2 cellular contexts compared by ENCODE assay signal in genomic region chr4:165194368-165194767, GRCh38.
"Had no signal": no experiment of that assay in that cellular context is flagged by ENCODE, and none has a peak within 500 bp of the region (broad histone marks: within the 10 kb centered on the region; RNA-seq: fewer than 3 reads in every experiment).

No MANE protein-coding gene starts in this region.

- DNase-seq: H9, HCEC 1CT had no signal
